8 cellular contexts compared by ENCODE assay signal in genomic region chr5:43602818-43603534, GRCh38. TPM values are rescaled to one million over a fixed set of nuclear protein-coding genes. Genes with fewer than 3 reads are reported as not detected.
DNase-seq lines count a peak whose midpoint lies in the region; ATAC-seq and TF ChIP-seq lines count a peak whose summit lies in the region.

Gene NNT (plus strand): TSS chr5:43603180. CDS start chr5:43609196, 6,016 bp downstream.

- peak within 1 kb of the TSS; percentile 86 for H3K4me3 ChIP-seq in fibroblast of mammary gland (ENCODE audit: control insufficient read depth, low read depth, low read length)

- H3K27ac Mint-ChIP-seq in natural killer cell, result peak within 1 kb of the TSS; percentile 94 to 98

- H3K9me3 Mint-ChIP-seq in natural killer cell, result no peaks in the 10 kb centered on the region

- peak within 1 kb of the TSS; percentile 92 for H3K4me3 Mint-ChIP-seq in natural killer cell

- intact Hi-C loops in natural killer cell (cut with micrococcal nuclease), result loop anchor here (1.0 to 5.0 kb wide), 2 partner anchors 46 to 121 kb away; partner anchors contain the start of genes PAIP1 and TMEM267

- ATAC-seq in GM21381 (IDR thresholded peaks at IDR 0.05; ENCODE audit: unreplicated experiment) (peak; percentile 73), natural killer cell (peak; percentile 73 to 87 (median 80))

- peaks cover 50 to 53% of the 10 kb centered on the region in 2 donors for H3K4me1 Mint-ChIP-seq in natural killer cell

- TF ChIP-seq CTCF in fibroblast of mammary gland (conservative IDR thresholded peaks at IDR 0.05; ENCODE audit: control insufficient read depth, insufficient read depth, low read depth, low read length) (no peak), natural killer cell (IDR thresholded peaks at IDR 0.05) (no peak)

- no peaks in the 10 kb centered on the region for H3K27me3 Mint-ChIP-seq in natural killer cell (ENCODE audit: low read depth in 2 of 2)

- DNase-seq in DMS 273 (lab: John Stamatoyannopoulos, UW; ENCODE audit: unreplicated experiment), result peak; percentile 80
- peak in 66 of 76 experiments; percentile 3 to 75 (median 50) for DNase-seq in HUDEP-2 (lab: John Stamatoyannopoulos, UW; ENCODE audit: unreplicated experiment in 76 of 76)
- DNase-seq in activated T-helper 1 cell treated with Interleukin-2 at 50 U/mL for 16 hours (ENCODE audit: low read depth), result peak; percentile 68
- peak; percentile 25 for DNase-seq in fibroblast of mammary gland (ENCODE audit: low read depth)
- DNase-seq in natural killer cell, result peak; percentile 76
- peak; percentile 72 for DNase-seq in stimulated activated naive CD4-positive, alpha-beta T cell treated with Interleukin-2 at 50 U/mL for 16 hours (lab: John Stamatoyannopoulos, UW)

- no peaks in the 10 kb centered on the region for H3K36me3 Mint-ChIP-seq in natural killer cell

TF ChIP-seq in PFSK-1, 5 proteins besides CTCF, POLR2A, EP300 and RAD21:
- TF ChIP-seq SIN3A (IDR thresholded peaks at IDR 0.05; ENCODE audit: borderline replicate concordance, insufficient read depth, low read length) (0 out of 2 replicates have a peak, but pooled peaks have one; percentile 20), FOXP2 (optimal IDR thresholded peaks at IDR 0.05; ENCODE audit: borderline replicate concordance, extremely low read depth, extremely low read length, insufficient read depth) (peak; percentile 66), POLR2AphosphoS5 (IDR thresholded peaks at IDR 0.05; ENCODE audit: low read depth, low read length) (no peak)

RNA-seq across cellular contexts. Expression of gene NNT, which starts in this region (rescaled TPM):
- 18.9 TPM for polyA plus RNA-seq in PFSK-1 (2012; ENCODE audit: insufficient read length, low read depth)
- 10 to 100 TPM; 57.0 to 66.1 (median 64.6) TPM for total RNA-seq in natural killer cell

Comparison
In these comparisons a context has a peak if more than half of its experiments do, and no peak if none do; other contexts are left out.
1. Peak in every context shown above with its lines: DNase-seq, ATAC-seq and H3K4me3 ChIP-seq.
2. DNase-seq: peak in every context shown above with its lines; median percentile 80 in DMS 273; 76 in natural killer cell; 72 in stimulated activated naive CD4-positive, alpha-beta T cell treated with Interleukin-2 at 50 U/mL for 16 hours; 68 in activated T-helper 1 cell treated with Interleukin-2 at 50 U/mL for 16 hours; 50 in HUDEP-2; 25 in fibroblast of mammary gland.